Comparison of ENCODE assay signal across 1 cellular context in the genomic region with DNA sequence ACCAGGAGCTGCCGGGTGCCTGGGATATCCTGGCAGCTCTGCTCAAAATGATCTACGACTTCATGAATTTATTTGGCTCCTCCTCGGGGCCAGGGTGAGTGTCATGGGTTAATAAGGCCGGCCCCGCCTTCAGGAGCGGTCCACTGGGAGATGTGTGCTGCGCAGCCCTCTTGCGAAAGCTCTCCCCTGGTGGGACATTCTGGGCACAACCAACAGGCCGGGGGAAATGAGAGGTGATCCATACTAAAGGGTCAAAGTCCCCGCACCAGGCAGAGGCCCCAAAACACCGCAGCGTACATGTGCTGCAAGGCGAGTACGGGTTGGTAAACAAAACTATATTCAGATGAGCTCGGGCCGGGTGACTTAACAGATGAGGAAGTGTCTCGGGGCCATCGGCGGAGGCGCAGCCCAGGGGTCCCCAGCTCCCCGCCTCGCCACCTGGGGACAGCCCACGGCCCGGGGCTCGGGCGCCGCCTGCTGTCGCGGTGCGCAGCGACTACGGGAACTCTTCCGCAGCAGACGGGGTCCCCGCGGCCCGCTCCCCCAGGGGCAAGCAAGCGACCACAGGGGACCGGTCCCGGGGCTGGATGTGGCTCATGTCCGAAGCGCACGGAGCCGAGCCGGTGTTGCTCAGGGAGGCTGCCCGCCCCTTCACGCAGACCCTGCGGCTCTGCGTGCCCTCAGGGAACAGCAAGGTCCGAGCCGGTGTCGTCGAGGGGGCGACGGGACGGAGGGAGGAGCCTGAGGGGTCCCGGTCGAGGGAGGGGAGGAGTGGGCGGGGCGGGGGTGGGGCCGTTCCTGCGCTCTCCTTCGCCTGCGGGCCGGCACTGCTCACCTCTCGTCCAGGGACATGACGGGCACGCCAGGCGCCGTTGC.
TF ChIP-seq lines count a peak whose summit lies in the region.

A gene with protein sequence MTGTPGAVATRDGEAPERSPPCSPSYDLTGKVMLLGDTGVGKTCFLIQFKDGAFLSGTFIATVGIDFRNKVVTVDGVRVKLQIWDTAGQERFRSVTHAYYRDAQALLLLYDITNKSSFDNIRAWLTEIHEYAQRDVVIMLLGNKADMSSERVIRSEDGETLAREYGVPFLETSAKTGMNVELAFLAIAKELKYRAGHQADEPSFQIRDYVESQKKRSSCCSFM (plus strand): TSS at position 834 of the 876 bp plus-strand sequence. CDS start 17 bp downstream, at position 851.

TF ChIP-seq in HepG2, 621 proteins besides CTCF, POLR2A, EP300 and RAD21 (continued from another document and continues in another):
- TF ChIP-seq, protein P1, sequence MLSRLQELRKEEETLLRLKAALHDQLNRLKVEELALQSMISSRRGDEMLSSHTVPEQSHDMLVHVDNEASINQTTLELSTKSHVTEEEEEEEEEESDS (CRISPR knock-in tag; IDR thresholded peaks at IDR 0.05; ENCODE audit: borderline replicate concordance), result peak; percentile 80; the same call in 1 of the 2 replicates
- TF ChIP-seq RARA (CRISPR knock-in tag; IDR thresholded peaks at IDR 0.05) (peak; percentile 72), BRCA1 (CRISPR knock-in tag; IDR thresholded peaks at IDR 0.05) (no peak), JUN (CRISPR knock-in tag; IDR thresholded peaks at IDR 0.05) (peak; percentile 76), ZNF780A (CRISPR knock-in tag; IDR thresholded peaks at IDR 0.05) (peak; percentile 73; the same call in 1 of the 2 replicates), DR1 (CRISPR knock-in tag; IDR thresholded peaks at IDR 0.05) (peak; percentile 40; the same call in 1 of the 2 replicates), KAT8 (CRISPR knock-in tag; IDR thresholded peaks at IDR 0.05) (peak; percentile 74; the same call in 1 of the 2 replicates), GABPB1 (CRISPR knock-in tag; IDR thresholded peaks at IDR 0.05) (peak; percentile 77), FOXA3 (CRISPR knock-in tag; IDR thresholded peaks at IDR 0.05) (peak; percentile 89), CC2D1A (CRISPR knock-in tag; IDR thresholded peaks at IDR 0.05) (no peak), HDAC6 (IDR thresholded peaks at IDR 0.05; ENCODE audit: low read depth, low read length) (no peak), ZNF772 (CRISPR knock-in tag; IDR thresholded peaks at IDR 0.05) (peak; percentile 91; the same call in 1 of the 2 replicates), ZNF510 (CRISPR knock-in tag; IDR thresholded peaks at IDR 0.05; ENCODE audit: low read depth) (peak; percentile 29; the same call in 1 of the 2 replicates), ZNF468 (CRISPR knock-in tag; IDR thresholded peaks at IDR 0.05) (no peak), ZEB1 (IDR thresholded peaks at IDR 0.05; ENCODE audit: insufficient replicate concordance, low read depth) (peak; percentile 56), ZNF451 (CRISPR knock-in tag; IDR thresholded peaks at IDR 0.05) (0 out of 2 replicates have a peak, but pooled peaks have one; percentile 51), ARID2 (CRISPR knock-in tag; IDR thresholded peaks at IDR 0.05; ENCODE audit: borderline replicate concordance) (peak; percentile 79; the same call in 1 of the 2 replicates), HNRNPK (IDR thresholded peaks at IDR 0.05; ENCODE audit: low read depth, low read length, poor library complexity, severe bottlenecking) (peak; percentile 62), YY1 (IDR thresholded peaks at IDR 0.05; ENCODE audit: insufficient read depth, insufficient replicate concordance, low read depth, low read length) (peak; percentile 50), DNMT3B (CRISPR knock-in tag; conservative IDR thresholded peaks at IDR 0.05) (peak; percentile 84; the same call in 1 of the 2 replicates)
- TF ChIP-seq, protein P2, sequence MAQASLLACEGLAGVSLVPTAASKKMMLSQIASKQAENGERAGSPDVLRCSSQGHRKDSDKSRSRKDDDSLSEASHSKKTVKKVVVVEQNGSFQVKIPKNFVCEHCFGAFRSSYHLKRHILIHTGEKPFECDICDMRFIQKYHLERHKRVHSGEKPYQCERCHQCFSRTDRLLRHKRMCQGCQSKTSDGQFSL (CRISPR knock-in tag; IDR thresholded peaks at IDR 0.05), result 0 out of 2 replicates have a peak, but pooled peaks have one; percentile 23
- TF ChIP-seq, protein P3, sequence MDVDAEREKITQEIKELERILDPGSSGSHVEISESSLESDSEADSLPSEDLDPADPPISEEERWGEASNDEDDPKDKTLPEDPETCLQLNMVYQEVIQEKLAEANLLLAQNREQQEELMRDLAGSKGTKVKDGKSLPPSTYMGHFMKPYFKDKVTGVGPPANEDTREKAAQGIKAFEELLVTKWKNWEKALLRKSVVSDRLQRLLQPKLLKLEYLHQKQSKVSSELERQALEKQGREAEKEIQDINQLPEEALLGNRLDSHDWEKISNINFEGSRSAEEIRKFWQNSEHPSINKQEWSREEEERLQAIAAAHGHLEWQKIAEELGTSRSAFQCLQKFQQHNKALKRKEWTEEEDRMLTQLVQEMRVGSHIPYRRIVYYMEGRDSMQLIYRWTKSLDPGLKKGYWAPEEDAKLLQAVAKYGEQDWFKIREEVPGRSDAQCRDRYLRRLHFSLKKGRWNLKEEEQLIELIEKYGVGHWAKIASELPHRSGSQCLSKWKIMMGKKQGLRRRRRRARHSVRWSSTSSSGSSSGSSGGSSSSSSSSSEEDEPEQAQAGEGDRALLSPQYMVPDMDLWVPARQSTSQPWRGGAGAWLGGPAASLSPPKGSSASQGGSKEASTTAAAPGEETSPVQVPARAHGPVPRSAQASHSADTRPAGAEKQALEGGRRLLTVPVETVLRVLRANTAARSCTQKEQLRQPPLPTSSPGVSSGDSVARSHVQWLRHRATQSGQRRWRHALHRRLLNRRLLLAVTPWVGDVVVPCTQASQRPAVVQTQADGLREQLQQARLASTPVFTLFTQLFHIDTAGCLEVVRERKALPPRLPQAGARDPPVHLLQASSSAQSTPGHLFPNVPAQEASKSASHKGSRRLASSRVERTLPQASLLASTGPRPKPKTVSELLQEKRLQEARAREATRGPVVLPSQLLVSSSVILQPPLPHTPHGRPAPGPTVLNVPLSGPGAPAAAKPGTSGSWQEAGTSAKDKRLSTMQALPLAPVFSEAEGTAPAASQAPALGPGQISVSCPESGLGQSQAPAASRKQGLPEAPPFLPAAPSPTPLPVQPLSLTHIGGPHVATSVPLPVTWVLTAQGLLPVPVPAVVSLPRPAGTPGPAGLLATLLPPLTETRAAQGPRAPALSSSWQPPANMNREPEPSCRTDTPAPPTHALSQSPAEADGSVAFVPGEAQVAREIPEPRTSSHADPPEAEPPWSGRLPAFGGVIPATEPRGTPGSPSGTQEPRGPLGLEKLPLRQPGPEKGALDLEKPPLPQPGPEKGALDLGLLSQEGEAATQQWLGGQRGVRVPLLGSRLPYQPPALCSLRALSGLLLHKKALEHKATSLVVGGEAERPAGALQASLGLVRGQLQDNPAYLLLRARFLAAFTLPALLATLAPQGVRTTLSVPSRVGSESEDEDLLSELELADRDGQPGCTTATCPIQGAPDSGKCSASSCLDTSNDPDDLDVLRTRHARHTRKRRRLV (CRISPR knock-in tag; IDR thresholded peaks at IDR 0.05), result 0 out of 2 replicates have a peak, but pooled peaks have one; percentile 56
- TF ChIP-seq, protein P4, sequence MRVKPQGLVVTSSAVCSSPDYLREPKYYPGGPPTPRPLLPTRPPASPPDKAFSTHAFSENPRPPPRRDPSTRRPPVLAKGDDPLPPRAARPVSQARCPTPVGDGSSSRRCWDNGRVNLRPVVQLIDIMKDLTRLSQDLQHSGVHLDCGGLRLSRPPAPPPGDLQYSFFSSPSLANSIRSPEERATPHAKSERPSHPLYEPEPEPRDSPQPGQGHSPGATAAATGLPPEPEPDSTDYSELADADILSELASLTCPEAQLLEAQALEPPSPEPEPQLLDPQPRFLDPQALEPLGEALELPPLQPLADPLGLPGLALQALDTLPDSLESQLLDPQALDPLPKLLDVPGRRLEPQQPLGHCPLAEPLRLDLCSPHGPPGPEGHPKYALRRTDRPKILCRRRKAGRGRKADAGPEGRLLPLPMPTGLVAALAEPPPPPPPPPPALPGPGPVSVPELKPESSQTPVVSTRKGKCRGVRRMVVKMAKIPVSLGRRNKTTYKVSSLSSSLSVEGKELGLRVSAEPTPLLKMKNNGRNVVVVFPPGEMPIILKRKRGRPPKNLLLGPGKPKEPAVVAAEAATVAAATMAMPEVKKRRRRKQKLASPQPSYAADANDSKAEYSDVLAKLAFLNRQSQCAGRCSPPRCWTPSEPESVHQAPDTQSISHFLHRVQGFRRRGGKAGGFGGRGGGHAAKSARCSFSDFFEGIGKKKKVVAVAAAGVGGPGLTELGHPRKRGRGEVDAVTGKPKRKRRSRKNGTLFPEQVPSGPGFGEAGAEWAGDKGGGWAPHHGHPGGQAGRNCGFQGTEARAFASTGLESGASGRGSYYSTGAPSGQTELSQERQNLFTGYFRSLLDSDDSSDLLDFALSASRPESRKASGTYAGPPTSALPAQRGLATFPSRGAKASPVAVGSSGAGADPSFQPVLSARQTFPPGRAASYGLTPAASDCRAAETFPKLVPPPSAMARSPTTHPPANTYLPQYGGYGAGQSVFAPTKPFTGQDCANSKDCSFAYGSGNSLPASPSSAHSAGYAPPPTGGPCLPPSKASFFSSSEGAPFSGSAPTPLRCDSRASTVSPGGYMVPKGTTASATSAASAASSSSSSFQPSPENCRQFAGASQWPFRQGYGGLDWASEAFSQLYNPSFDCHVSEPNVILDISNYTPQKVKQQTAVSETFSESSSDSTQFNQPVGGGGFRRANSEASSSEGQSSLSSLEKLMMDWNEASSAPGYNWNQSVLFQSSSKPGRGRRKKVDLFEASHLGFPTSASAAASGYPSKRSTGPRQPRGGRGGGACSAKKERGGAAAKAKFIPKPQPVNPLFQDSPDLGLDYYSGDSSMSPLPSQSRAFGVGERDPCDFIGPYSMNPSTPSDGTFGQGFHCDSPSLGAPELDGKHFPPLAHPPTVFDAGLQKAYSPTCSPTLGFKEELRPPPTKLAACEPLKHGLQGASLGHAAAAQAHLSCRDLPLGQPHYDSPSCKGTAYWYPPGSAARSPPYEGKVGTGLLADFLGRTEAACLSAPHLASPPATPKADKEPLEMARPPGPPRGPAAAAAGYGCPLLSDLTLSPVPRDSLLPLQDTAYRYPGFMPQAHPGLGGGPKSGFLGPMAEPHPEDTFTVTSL (CRISPR knock-in tag; IDR thresholded peaks at IDR 0.05; ENCODE audit: borderline replicate concordance), result 0 out of 2 replicates have a peak, but pooled peaks have one; percentile 47
- TF ChIP-seq, protein P5, sequence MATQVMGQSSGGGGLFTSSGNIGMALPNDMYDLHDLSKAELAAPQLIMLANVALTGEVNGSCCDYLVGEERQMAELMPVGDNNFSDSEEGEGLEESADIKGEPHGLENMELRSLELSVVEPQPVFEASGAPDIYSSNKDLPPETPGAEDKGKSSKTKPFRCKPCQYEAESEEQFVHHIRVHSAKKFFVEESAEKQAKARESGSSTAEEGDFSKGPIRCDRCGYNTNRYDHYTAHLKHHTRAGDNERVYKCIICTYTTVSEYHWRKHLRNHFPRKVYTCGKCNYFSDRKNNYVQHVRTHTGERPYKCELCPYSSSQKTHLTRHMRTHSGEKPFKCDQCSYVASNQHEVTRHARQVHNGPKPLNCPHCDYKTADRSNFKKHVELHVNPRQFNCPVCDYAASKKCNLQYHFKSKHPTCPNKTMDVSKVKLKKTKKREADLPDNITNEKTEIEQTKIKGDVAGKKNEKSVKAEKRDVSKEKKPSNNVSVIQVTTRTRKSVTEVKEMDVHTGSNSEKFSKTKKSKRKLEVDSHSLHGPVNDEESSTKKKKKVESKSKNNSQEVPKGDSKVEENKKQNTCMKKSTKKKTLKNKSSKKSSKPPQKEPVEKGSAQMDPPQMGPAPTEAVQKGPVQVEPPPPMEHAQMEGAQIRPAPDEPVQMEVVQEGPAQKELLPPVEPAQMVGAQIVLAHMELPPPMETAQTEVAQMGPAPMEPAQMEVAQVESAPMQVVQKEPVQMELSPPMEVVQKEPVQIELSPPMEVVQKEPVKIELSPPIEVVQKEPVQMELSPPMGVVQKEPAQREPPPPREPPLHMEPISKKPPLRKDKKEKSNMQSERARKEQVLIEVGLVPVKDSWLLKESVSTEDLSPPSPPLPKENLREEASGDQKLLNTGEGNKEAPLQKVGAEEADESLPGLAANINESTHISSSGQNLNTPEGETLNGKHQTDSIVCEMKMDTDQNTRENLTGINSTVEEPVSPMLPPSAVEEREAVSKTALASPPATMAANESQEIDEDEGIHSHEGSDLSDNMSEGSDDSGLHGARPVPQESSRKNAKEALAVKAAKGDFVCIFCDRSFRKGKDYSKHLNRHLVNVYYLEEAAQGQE (IDR thresholded peaks at IDR 0.05; ENCODE audit: borderline replicate concordance in 1 of 2, low read depth in 1 of 2, low read length in 2 of 2), result peak in 1 of 2 experiments; percentile 65; a peak in 3 of 4 replicates
- TF ChIP-seq, protein P6, sequence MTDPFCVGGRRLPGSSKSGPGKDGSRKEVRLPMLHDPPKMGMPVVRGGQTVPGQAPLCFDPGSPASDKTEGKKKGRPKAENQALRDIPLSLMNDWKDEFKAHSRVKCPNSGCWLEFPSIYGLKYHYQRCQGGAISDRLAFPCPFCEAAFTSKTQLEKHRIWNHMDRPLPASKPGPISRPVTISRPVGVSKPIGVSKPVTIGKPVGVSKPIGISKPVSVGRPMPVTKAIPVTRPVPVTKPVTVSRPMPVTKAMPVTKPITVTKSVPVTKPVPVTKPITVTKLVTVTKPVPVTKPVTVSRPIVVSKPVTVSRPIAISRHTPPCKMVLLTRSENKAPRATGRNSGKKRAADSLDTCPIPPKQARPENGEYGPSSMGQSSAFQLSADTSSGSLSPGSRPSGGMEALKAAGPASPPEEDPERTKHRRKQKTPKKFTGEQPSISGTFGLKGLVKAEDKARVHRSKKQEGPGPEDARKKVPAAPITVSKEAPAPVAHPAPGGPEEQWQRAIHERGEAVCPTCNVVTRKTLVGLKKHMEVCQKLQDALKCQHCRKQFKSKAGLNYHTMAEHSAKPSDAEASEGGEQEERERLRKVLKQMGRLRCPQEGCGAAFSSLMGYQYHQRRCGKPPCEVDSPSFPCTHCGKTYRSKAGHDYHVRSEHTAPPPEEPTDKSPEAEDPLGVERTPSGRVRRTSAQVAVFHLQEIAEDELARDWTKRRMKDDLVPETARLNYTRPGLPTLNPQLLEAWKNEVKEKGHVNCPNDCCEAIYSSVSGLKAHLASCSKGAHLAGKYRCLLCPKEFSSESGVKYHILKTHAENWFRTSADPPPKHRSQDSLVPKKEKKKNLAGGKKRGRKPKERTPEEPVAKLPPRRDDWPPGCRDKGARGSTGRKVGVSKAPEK (CRISPR knock-in tag; IDR thresholded peaks at IDR 0.05; ENCODE audit: borderline replicate concordance), result no peak
- TF ChIP-seq, protein P7, sequence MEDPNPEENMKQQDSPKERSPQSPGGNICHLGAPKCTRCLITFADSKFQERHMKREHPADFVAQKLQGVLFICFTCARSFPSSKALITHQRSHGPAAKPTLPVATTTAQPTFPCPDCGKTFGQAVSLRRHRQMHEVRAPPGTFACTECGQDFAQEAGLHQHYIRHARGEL (CRISPR knock-in tag; IDR thresholded peaks at IDR 0.05), result no peak
- TF ChIP-seq, protein P8, sequence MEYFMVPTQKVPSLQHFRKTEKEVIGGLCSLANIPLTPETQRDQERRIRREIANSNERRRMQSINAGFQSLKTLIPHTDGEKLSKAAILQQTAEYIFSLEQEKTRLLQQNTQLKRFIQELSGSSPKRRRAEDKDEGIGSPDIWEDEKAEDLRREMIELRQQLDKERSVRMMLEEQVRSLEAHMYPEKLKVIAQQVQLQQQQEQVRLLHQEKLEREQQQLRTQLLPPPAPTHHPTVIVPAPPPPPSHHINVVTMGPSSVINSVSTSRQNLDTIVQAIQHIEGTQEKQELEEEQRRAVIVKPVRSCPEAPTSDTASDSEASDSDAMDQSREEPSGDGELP (IDR thresholded peaks at IDR 0.05; ENCODE audit: borderline replicate concordance, low read depth), result peak; percentile 91
- TF ChIP-seq, protein P9, sequence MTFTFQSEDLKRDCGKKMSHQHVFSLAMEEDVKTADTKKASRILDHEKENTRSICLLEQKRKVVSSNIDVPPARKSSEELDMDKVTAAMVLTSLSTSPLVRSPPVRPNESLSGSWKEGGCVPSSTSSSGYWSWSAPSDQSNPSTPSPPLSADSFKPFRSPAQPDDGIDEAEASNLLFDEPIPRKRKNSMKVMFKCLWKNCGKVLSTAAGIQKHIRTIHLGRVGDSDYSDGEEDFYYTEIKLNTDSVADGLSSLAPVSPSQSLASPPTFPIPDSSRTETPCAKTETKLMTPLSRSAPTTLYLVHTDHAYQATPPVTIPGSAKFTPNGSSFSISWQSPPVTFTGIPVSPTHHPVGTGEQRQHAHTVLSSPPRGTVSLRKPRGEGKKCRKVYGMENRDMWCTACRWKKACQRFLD (CRISPR knock-in tag; IDR thresholded peaks at IDR 0.05; ENCODE audit: borderline replicate concordance), result peak; percentile 33; the same call in 1 of the 2 replicates
